In the genomic region with DNA sequence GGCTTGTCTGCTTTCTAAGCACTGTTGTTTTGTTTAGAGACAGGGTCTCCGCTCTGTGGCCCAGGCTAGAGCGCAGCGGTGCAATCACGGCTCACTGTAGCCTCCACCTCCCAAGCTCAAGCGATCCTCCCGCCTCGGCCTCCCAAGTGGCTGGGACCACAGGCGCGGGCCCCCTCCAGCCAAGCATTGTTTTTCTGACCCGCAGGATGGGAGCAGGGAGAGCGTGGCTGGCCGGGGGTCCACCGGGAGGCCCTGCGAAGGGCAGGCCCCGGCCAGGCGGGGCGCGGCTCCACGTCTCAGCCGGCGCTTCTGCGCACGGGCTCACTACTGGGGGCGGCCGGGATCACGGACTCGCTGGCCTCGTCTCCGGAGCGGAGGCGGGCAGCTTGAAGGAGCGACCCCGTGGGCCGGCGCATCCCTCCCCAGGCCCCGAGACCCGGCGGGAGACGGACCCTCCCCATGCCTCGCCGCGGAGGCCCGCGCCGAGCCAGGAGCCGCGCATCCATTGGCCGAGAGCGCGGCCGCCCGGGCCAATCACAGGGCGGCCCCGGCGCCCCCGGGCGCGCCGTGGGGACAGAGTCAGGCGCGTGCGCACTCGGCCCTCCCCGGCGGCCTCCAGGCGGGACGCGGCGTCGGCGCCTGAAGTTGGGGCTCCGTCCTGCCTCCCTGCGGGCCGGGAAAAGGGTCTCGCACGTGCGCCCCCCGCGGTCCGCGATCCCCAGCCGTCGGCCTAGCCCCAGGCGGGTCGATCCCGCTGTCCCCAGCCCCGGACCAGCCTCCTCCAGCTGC, we compare ENCODE assay signal across 1 cellular context.
A peak's percentile ranks its signal among the peaks of the same experiment; 100 is the strongest.
TF ChIP-seq lines count a peak whose summit lies in the region.

No MANE protein-coding gene starts in this region.

TF ChIP-seq in HepG2, 621 proteins besides CTCF, POLR2A, EP300 and RAD21 (continued from another document and continues in another):
- TF ChIP-seq, protein P1, sequence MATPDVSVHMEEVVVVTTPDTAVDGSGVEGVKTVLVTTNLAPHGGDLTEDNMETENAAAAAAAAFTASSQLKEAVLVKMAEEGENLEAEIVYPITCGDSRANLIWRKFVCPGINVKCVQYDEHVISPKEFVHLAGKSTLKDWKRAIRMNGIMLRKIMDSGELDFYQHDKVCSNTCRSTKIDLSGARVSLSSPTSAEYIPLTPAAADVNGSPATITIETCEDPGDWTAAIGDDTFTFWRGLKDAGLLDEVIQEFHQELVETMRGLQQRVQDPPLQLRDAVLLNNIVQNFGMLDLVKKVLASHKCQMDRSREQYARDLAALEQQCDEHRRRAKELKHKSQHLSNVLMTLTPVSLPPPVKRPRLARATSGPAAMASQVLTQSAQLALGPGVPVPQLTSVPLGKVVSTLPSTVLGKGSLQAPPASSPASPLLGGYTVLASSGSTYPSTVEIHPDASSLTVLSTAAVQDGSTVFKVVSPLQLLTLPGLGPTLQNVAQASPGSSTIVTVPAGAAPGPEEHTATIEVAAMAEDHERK (CRISPR knock-in tag; IDR thresholded peaks at IDR 0.05; ENCODE audit: low read depth) = no peak
- TF ChIP-seq HOXA9 (CRISPR knock-in tag; IDR thresholded peaks at IDR 0.05; ENCODE audit: borderline replicate concordance) (no peak; the same call in 1 of the 2 replicates), KAT7 (CRISPR knock-in tag; IDR thresholded peaks at IDR 0.05; ENCODE audit: borderline replicate concordance) (peak; percentile 33; the same call in 1 of the 2 replicates), ZBTB20 (CRISPR knock-in tag; IDR thresholded peaks at IDR 0.05; ENCODE audit: borderline replicate concordance, low read depth) (0 out of 2 replicates have a peak, but pooled peaks have one; percentile 26), SMAD3 (CRISPR knock-in tag; IDR thresholded peaks at IDR 0.05) (no peak), ZFP62 (CRISPR knock-in tag; IDR thresholded peaks at IDR 0.05) (no peak), SPEN (CRISPR knock-in tag; IDR thresholded peaks at IDR 0.05; ENCODE audit: low read depth) (peak; percentile 49), FLYWCH1 (CRISPR knock-in tag; IDR thresholded peaks at IDR 0.05) (no peak), ZNF263 (CRISPR knock-in tag; IDR thresholded peaks at IDR 0.05) (no peak; the same call in 1 of the 2 replicates), PCBP2 (optimal IDR thresholded peaks at IDR 0.05; ENCODE audit: low read depth, low read length, poor library complexity, severe bottlenecking) (no peak), KMT2A (CRISPR knock-in tag; IDR thresholded peaks at IDR 0.05) (no peak), CBFB (CRISPR knock-in tag; IDR thresholded peaks at IDR 0.05) (0 out of 2 replicates have a peak, but pooled peaks have one; percentile 12), GABPB1 (CRISPR knock-in tag; IDR thresholded peaks at IDR 0.05) (peak; percentile 52; the same call in 1 of the 2 replicates), ZFP36L2 (CRISPR knock-in tag; IDR thresholded peaks at IDR 0.05) (no peak), PRMT3 (CRISPR knock-in tag; IDR thresholded peaks at IDR 0.05; ENCODE audit: borderline replicate concordance, low read depth) (0 out of 2 replicates have a peak, but pooled peaks have one; percentile 45), RBM39 (IDR thresholded peaks at IDR 0.05; ENCODE audit: low read depth, low read length, poor library complexity, severe bottlenecking) (no peak), BHLHE40 (IDR thresholded peaks at IDR 0.05; ENCODE audit: low read length) (peak; percentile 10; the same call in 1 of the 2 replicates), SMARCC2 (IDR thresholded peaks at IDR 0.05) (no peak), ZNF777 (CRISPR knock-in tag; IDR thresholded peaks at IDR 0.05) (peak; percentile 66; the same call in 1 of the 2 replicates), ZNF7 (CRISPR knock-in tag; IDR thresholded peaks at IDR 0.05) (no peak), NCOA2 (CRISPR knock-in tag; IDR thresholded peaks at IDR 0.05) (no peak), ZC3H4 (CRISPR knock-in tag; IDR thresholded peaks at IDR 0.05; ENCODE audit: borderline replicate concordance) (no peak), MED13 (CRISPR knock-in tag; IDR thresholded peaks at IDR 0.05) (no peak; the same call in 1 of the 2 replicates), ZBTB1 (CRISPR knock-in tag; IDR thresholded peaks at IDR 0.05; ENCODE audit: borderline replicate concordance) (no peak), TOE1 (CRISPR knock-in tag; IDR thresholded peaks at IDR 0.05) (no peak), FOXC1 (CRISPR knock-in tag; IDR thresholded peaks at IDR 0.05; ENCODE audit: borderline replicate concordance) (peak; percentile 86; the same call in 1 of the 2 replicates), ZNF30 (CRISPR knock-in tag; IDR thresholded peaks at IDR 0.05) (peak; percentile 83), ZNF121 (CRISPR knock-in tag; IDR thresholded peaks at IDR 0.05) (no peak), ZNF256 (CRISPR knock-in tag; conservative IDR thresholded peaks at IDR 0.05) (peak; percentile 81), SP5 (CRISPR knock-in tag; IDR thresholded peaks at IDR 0.05; ENCODE audit: borderline replicate concordance, low read depth) (no peak), RELA (CRISPR knock-in tag; IDR thresholded peaks at IDR 0.05) (no peak), ZNF12 (CRISPR knock-in tag; IDR thresholded peaks at IDR 0.05) (no peak), ZNF598 (CRISPR knock-in tag; IDR thresholded peaks at IDR 0.05; ENCODE audit: borderline replicate concordance) (peak; percentile 22; the same call in 1 of the 2 replicates), ZNF850 (CRISPR knock-in tag; conservative IDR thresholded peaks at IDR 0.05) (0 out of 2 replicates have a peak, but pooled peaks have one; percentile 79), PAX8 (CRISPR knock-in tag; IDR thresholded peaks at IDR 0.05; ENCODE audit: borderline replicate concordance) (peak; percentile 61; the same call in 1 of the 2 replicates), ZNF451 (CRISPR knock-in tag; IDR thresholded peaks at IDR 0.05) (peak; percentile 32; the same call in 1 of the 2 replicates), ZSCAN30 (CRISPR knock-in tag; IDR thresholded peaks at IDR 0.05) (no peak)
- TF ChIP-seq, protein P2, sequence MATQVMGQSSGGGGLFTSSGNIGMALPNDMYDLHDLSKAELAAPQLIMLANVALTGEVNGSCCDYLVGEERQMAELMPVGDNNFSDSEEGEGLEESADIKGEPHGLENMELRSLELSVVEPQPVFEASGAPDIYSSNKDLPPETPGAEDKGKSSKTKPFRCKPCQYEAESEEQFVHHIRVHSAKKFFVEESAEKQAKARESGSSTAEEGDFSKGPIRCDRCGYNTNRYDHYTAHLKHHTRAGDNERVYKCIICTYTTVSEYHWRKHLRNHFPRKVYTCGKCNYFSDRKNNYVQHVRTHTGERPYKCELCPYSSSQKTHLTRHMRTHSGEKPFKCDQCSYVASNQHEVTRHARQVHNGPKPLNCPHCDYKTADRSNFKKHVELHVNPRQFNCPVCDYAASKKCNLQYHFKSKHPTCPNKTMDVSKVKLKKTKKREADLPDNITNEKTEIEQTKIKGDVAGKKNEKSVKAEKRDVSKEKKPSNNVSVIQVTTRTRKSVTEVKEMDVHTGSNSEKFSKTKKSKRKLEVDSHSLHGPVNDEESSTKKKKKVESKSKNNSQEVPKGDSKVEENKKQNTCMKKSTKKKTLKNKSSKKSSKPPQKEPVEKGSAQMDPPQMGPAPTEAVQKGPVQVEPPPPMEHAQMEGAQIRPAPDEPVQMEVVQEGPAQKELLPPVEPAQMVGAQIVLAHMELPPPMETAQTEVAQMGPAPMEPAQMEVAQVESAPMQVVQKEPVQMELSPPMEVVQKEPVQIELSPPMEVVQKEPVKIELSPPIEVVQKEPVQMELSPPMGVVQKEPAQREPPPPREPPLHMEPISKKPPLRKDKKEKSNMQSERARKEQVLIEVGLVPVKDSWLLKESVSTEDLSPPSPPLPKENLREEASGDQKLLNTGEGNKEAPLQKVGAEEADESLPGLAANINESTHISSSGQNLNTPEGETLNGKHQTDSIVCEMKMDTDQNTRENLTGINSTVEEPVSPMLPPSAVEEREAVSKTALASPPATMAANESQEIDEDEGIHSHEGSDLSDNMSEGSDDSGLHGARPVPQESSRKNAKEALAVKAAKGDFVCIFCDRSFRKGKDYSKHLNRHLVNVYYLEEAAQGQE (IDR thresholded peaks at IDR 0.05; ENCODE audit: borderline replicate concordance in 1 of 2, low read depth in 1 of 2, low read length in 2 of 2) = no peak
- TF ChIP-seq, protein P3, sequence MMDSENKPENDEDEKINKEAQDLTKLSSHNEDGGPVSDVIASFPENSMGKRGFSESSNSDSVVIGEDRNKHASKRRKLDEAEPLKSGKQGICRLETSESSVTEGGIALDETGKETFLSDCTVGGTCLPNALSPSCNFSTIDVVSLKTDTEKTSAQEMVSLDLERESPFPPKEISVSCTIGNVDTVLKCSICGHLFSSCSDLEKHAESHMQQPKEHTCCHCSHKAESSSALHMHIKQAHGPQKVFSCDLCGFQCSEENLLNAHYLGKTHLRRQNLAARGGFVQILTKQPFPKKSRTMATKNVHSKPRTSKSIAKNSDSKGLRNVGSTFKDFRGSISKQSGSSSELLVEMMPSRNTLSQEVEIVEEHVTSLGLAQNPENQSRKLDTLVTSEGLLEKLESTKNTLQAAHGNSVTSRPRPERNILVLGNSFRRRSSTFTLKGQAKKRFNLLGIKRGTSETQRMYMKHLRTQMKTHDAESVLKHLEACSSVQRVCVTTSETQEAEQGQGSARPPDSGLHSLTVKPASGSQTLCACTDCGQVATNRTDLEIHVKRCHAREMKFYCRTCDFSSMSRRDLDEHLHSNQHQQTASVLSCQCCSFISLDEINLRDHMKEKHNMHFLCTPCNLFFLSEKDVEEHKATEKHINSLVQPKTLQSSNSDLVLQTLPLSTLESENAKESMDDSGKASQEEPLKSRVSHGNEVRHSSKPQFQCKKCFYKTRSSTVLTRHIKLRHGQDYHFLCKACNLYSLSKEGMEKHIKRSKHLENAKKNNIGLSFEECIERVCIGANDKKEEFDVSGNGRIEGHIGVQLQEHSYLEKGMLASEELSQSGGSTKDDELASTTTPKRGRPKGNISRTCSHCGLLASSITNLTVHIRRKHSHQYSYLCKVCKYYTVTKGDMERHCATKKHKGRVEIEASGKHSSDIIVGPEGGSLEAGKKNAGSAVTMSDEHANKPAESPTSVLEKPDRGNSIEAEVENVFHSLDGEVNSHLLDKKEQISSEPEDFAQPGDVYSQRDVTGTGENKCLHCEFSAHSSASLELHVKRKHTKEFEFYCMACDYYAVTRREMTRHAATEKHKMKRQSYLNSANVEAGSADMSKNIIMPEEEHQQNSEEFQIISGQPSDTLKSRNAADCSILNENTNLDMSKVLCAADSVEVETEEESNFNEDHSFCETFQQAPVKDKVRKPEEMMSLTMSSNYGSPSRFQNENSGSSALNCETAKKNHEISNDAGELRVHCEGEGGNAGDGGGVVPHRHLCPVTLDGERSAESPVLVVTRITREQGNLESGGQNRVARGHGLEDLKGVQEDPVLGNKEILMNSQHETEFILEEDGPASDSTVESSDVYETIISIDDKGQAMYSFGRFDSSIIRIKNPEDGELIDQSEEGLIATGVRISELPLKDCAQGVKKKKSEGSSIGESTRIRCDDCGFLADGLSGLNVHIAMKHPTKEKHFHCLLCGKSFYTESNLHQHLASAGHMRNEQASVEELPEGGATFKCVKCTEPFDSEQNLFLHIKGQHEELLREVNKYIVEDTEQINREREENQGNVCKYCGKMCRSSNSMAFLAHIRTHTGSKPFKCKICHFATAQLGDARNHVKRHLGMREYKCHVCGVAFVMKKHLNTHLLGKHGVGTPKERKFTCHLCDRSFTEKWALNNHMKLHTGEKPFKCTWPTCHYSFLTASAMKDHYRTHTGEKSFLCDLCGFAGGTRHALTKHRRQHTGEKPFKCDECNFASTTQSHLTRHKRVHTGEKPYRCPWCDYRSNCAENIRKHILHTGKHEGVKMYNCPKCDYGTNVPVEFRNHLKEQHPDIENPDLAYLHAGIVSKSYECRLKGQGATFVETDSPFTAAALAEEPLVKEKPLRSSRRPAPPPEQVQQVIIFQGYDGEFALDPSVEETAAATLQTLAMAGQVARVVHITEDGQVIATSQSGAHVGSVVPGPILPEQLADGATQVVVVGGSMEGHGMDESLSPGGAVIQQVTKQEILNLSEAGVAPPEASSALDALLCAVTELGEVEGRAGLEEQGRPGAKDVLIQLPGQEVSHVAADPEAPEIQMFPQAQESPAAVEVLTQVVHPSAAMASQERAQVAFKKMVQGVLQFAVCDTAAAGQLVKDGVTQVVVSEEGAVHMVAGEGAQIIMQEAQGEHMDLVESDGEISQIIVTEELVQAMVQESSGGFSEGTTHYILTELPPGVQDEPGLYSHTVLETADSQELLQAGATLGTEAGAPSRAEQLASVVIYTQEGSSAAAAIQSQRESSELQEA (CRISPR knock-in tag; IDR thresholded peaks at IDR 0.05; ENCODE audit: not compliant biosample characterization) = peak; percentile 92
- TF ChIP-seq, protein P4, sequence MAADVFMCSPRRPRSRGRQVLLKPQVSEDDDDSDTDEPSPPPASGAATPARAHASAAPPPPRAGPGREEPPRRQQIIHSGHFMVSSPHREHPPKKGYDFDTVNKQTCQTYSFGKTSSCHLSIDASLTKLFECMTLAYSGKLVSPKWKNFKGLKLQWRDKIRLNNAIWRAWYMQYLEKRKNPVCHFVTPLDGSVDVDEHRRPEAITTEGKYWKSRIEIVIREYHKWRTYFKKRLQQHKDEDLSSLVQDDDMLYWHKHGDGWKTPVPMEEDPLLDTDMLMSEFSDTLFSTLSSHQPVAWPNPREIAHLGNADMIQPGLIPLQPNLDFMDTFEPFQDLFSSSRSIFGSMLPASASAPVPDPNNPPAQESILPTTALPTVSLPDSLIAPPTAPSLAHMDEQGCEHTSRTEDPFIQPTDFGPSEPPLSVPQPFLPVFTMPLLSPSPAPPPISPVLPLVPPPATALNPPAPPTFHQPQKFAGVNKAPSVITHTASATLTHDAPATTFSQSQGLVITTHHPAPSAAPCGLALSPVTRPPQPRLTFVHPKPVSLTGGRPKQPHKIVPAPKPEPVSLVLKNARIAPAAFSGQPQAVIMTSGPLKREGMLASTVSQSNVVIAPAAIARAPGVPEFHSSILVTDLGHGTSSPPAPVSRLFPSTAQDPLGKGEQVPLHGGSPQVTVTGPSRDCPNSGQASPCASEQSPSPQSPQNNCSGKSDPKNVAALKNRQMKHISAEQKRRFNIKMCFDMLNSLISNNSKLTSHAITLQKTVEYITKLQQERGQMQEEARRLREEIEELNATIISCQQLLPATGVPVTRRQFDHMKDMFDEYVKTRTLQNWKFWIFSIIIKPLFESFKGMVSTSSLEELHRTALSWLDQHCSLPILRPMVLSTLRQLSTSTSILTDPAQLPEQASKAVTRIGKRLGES (CRISPR knock-in tag; IDR thresholded peaks at IDR 0.05; ENCODE audit: borderline replicate concordance) = 0 out of 2 replicates have a peak, but pooled peaks have one; percentile 53
- TF ChIP-seq, protein P5, sequence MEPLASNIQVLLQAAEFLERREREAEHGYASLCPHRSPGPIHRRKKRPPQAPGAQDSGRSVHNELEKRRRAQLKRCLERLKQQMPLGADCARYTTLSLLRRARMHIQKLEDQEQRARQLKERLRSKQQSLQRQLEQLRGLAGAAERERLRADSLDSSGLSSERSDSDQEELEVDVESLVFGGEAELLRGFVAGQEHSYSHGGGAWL (CRISPR knock-in tag; IDR thresholded peaks at IDR 0.05) = peak; percentile 91
- TF ChIP-seq, protein P6, sequence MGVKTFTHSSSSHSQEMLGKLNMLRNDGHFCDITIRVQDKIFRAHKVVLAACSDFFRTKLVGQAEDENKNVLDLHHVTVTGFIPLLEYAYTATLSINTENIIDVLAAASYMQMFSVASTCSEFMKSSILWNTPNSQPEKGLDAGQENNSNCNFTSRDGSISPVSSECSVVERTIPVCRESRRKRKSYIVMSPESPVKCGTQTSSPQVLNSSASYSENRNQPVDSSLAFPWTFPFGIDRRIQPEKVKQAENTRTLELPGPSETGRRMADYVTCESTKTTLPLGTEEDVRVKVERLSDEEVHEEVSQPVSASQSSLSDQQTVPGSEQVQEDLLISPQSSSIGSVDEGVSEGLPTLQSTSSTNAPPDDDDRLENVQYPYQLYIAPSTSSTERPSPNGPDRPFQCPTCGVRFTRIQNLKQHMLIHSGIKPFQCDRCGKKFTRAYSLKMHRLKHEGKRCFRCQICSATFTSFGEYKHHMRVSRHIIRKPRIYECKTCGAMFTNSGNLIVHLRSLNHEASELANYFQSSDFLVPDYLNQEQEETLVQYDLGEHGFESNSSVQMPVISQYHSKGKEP (CRISPR knock-in tag; IDR thresholded peaks at IDR 0.05) = no peak; the same call in 1 of the 2 replicates
